1 cellular context compared by ENCODE assay signal in the genomic region with DNA sequence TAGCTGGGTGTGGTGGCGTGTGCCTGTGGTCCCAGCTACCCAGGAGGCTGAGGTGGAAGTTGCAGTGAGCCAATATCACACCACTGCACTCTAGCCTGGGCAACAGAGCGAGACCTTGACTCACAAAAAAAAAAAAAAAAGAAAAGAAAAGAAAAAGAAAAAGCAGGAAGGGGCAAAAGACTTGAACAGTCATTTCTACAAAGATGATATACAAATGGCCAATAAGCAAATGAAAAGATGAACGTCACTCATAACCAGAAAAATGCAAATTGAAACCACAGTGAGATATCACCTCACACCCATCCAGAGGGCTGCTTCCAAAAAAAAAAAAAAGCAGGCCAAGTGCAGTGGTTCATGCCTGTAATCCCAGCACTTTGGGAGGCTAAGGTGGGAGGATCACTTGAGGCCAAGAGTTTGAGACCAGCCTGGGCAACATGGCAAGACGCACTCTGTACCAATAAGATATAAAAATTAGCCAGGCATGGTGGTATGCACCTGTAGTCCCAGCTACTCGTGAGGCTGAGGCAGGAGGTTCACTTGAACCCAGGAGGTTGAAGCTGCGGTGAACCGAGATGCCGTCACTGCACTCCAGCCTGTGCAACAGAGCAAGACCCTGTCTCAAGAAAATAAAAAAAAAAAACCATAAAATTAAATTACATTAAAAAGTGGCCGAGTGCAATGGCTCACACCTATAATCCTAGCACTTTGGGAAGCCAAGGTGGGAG.
TF ChIP-seq lines count a peak whose summit lies in the region.

No MANE protein-coding gene starts in this region.

TF ChIP-seq in WTC11, 78 proteins besides CTCF, POLR2A, EP300 and RAD21 (continued from another document):
- TF ChIP-seq, protein P1, sequence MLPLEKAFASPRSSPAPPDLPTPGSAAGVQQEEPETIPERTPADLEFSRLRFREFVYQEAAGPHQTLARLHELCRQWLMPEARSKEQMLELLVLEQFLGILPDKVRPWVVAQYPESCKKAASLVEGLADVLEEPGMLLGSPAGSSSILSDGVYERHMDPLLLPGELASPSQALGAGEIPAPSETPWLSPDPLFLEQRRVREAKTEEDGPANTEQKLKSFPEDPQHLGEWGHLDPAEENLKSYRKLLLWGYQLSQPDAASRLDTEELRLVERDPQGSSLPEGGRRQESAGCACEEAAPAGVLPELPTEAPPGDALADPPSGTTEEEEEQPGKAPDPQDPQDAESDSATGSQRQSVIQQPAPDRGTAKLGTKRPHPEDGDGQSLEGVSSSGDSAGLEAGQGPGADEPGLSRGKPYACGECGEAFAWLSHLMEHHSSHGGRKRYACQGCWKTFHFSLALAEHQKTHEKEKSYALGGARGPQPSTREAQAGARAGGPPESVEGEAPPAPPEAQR (CRISPR knock-in tag; IDR thresholded peaks at IDR 0.05), result no peak
- TF ChIP-seq TCF7 (CRISPR knock-in tag; IDR thresholded peaks at IDR 0.05; ENCODE audit: low read depth) (no peak), ZNF138 (CRISPR knock-in tag; conservative IDR thresholded peaks at IDR 0.05) (no peak), FOXK1 (CRISPR knock-in tag; IDR thresholded peaks at IDR 0.05) (no peak), IRF2 (CRISPR knock-in tag; IDR thresholded peaks at IDR 0.05; ENCODE audit: borderline replicate concordance, low read depth) (no peak), GRHL2 (CRISPR knock-in tag; IDR thresholded peaks at IDR 0.05; ENCODE audit: insufficient replicate concordance, severe bottlenecking) (no peak)
- TF ChIP-seq, protein P2, sequence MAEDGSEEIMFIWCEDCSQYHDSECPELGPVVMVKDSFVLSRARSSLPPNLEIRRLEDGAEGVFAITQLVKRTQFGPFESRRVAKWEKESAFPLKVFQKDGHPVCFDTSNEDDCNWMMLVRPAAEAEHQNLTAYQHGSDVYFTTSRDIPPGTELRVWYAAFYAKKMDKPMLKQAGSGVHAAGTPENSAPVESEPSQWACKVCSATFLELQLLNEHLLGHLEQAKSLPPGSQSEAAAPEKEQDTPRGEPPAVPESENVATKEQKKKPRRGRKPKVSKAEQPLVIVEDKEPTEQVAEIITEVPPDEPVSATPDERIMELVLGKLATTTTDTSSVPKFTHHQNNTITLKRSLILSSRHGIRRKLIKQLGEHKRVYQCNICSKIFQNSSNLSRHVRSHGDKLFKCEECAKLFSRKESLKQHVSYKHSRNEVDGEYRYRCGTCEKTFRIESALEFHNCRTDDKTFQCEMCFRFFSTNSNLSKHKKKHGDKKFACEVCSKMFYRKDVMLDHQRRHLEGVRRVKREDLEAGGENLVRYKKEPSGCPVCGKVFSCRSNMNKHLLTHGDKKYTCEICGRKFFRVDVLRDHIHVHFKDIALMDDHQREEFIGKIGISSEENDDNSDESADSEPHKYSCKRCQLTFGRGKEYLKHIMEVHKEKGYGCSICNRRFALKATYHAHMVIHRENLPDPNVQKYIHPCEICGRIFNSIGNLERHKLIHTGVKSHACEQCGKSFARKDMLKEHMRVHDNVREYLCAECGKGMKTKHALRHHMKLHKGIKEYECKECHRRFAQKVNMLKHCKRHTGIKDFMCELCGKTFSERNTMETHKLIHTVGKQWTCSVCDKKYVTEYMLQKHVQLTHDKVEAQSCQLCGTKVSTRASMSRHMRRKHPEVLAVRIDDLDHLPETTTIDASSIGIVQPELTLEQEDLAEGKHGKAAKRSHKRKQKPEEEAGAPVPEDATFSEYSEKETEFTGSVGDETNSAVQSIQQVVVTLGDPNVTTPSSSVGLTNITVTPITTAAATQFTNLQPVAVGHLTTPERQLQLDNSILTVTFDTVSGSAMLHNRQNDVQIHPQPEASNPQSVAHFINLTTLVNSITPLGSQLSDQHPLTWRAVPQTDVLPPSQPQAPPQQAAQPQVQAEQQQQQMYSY (CRISPR knock-in tag; IDR thresholded peaks at IDR 0.05), result no peak
- TF ChIP-seq, protein P3, sequence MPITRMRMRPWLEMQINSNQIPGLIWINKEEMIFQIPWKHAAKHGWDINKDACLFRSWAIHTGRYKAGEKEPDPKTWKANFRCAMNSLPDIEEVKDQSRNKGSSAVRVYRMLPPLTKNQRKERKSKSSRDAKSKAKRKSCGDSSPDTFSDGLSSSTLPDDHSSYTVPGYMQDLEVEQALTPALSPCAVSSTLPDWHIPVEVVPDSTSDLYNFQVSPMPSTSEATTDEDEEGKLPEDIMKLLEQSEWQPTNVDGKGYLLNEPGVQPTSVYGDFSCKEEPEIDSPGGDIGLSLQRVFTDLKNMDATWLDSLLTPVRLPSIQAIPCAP (CRISPR knock-in tag; IDR thresholded peaks at IDR 0.05), result no peak
- TF ChIP-seq, protein P4, sequence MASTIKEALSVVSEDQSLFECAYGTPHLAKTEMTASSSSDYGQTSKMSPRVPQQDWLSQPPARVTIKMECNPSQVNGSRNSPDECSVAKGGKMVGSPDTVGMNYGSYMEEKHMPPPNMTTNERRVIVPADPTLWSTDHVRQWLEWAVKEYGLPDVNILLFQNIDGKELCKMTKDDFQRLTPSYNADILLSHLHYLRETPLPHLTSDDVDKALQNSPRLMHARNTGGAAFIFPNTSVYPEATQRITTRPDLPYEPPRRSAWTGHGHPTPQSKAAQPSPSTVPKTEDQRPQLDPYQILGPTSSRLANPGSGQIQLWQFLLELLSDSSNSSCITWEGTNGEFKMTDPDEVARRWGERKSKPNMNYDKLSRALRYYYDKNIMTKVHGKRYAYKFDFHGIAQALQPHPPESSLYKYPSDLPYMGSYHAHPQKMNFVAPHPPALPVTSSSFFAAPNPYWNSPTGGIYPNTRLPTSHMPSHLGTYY (CRISPR knock-in tag; IDR thresholded peaks at IDR 0.05), result no peak
- TF ChIP-seq, protein P5, sequence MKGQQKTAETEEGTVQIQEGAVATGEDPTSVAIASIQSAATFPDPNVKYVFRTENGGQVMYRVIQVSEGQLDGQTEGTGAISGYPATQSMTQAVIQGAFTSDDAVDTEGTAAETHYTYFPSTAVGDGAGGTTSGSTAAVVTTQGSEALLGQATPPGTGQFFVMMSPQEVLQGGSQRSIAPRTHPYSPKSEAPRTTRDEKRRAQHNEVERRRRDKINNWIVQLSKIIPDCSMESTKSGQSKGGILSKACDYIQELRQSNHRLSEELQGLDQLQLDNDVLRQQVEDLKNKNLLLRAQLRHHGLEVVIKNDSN (CRISPR knock-in tag; IDR thresholded peaks at IDR 0.05), result no peak
